In genomic region chr3:167671878-167672427, GRCh38 we compare ENCODE assay signal across 17 cellular contexts. TPM values are rescaled to one million over a fixed set of nuclear protein-coding genes. Genes with fewer than 3 reads are reported as not detected.
DNase-seq lines count a peak whose midpoint lies in the region; ATAC-seq and TF ChIP-seq lines count a peak whose summit lies in the region.
"Had no signal": no experiment of that assay in that cellular context is flagged by ENCODE, and none has a peak within 500 bp of the region (broad histone marks: within the 10 kb centered on the region; RNA-seq: fewer than 3 reads in every experiment).

No MANE protein-coding gene starts in this region.

- H2BK120ac ChIP-seq in mesendoderm (ENCODE audit: low read depth, low read length) = no peak overlapping the region

- no peak overlapping the region for H4K8ac ChIP-seq in mesendoderm (ENCODE audit: low read depth, low read length)

- no peak overlapping the region for H2AK5ac ChIP-seq in mesendoderm (ENCODE audit: low read length)

- no peaks in the 10 kb centered on the region for H3K79me1 ChIP-seq in mesendoderm (ENCODE audit: low read length)

- WGBS in heart left ventricle, 4 donors = 65 to 76% (median 72%) methylated on average over 4 of the region's 4 CpGs
- WGBS in mesendoderm (ENCODE audit: extremely low coverage, insufficient coverage, low lambda C conversion rate) = no CpG with 5 or more reads among the region's 4 CpGs

- ATAC-seq in heart left ventricle = peak in 3 of 4 donors; percentile 33 to 39 (median 34)
- ATAC-seq in foreskin keratinocyte = no peak
- no peak for ATAC-seq in GM21619 (IDR thresholded peaks at IDR 0.05; ENCODE audit: unreplicated experiment)
- ATAC-seq: GM12878, HCT116 had no signal

- no peak for TF ChIP-seq POLR2A in heart left ventricle (IDR thresholded peaks at IDR 0.05)

- H4K5ac ChIP-seq in mesendoderm (ENCODE audit: low read length) = no peak overlapping the region

- no peaks in the 10 kb centered on the region for H3K27me3 ChIP-seq in heart left ventricle
- H3K27me3 ChIP-seq in right atrium auricular region = no peaks in the 10 kb centered on the region
- H3K27me3 ChIP-seq in mesendoderm (ENCODE audit: insufficient read depth, low read length, poor library complexity) = no peaks in the 10 kb centered on the region
- no peaks in the 10 kb centered on the region for H3K27me3 ChIP-seq in foreskin keratinocyte
- H3K27me3 ChIP-seq: BLaER1 treated with 17β-estradiol and CSF1 and Interleukin-3, amounts not matched to agents 10 nM and 100 nM had no signal

- no peak overlapping the region for H3K4me2 ChIP-seq in mesendoderm (ENCODE audit: low read length)
- H3K4me2 ChIP-seq: BLaER1 treated with 17β-estradiol and CSF1 and Interleukin-3, amounts not matched to agents 10 nM and 100 nM had no signal

- H2BK15ac ChIP-seq in mesendoderm (replicated peaks; ENCODE audit: low read depth) = no peak overlapping the region

- H3K79me2 ChIP-seq in mesendoderm (ENCODE audit: control insufficient read depth, insufficient read depth, low read length) = no peaks in the 10 kb centered on the region

- H3K9me3 ChIP-seq in heart left ventricle (peaks cover 0 to 42% (median 17%) of the 10 kb centered on the region in 12 donors), right atrium auricular region (peaks cover 0 to 27% of the 10 kb centered on the region in 2 donors)

- H3K4ac ChIP-seq in mesendoderm (ENCODE audit: low read depth, low read length) = no peak overlapping the region

- H3K4me1 ChIP-seq in heart left ventricle = no peaks in the 10 kb centered on the region
- H3K4me1 ChIP-seq in right atrium auricular region = no peaks in the 10 kb centered on the region
- no peaks in the 10 kb centered on the region for H3K4me1 ChIP-seq in mesendoderm (ENCODE audit: control insufficient read depth, low read depth, low read length)
- no peaks in the 10 kb centered on the region for H3K4me1 ChIP-seq in foreskin keratinocyte
- H3K4me1 ChIP-seq: BLaER1 treated with 17β-estradiol and CSF1 and Interleukin-3, amounts not matched to agents 10 nM and 100 nM had no signal

- H3K4me3 ChIP-seq in heart left ventricle (no peak overlapping the region), right atrium auricular region (no peak overlapping the region), mesendoderm (ENCODE audit: low read length) (no peak overlapping the region)
- H3K4me3 ChIP-seq: BLaER1 treated with 17β-estradiol and CSF1 and Interleukin-3, amounts not matched to agents 10 nM and 100 nM; GM12878; GM23248 had no signal

- no peak overlapping the region for H3K56ac ChIP-seq in mesendoderm (ENCODE audit: low read length)

- H3K36me3 ChIP-seq in heart left ventricle (peaks cover 0 to 38% (median 20%) of the 10 kb centered on the region in 9 donors), right atrium auricular region (peaks cover 22% of the 10 kb centered on the region), mesendoderm (ENCODE audit: control insufficient read depth, insufficient read depth, low read length) (no peaks in the 10 kb centered on the region)

- DNase-seq in heart left ventricle (no peak), right atrium auricular region (ENCODE audit: low spot score) (no peak), dermis blood vessel endothelial cell (peak; percentile 66), mesendoderm (peak; percentile 63), foreskin keratinocyte (no peak), NCI-H2196 treated with DMSO at 0.1 percent for 48 hours (lab: John Stamatoyannopoulos, UW; ENCODE audit: unreplicated experiment) (no peak)
- DNase-seq: ACHN; Calu3; CD4-positive, CD25-positive, alpha-beta regulatory T cell; DMS79; GM23248 had no signal

- H3K27ac ChIP-seq in heart left ventricle (peak overlapping the region in 1 of 12 donors; percentile 55), right atrium auricular region (no peak overlapping the region), mesendoderm (ENCODE audit: low read depth, low read length) (peak overlapping the region; percentile 37), foreskin keratinocyte (no peak overlapping the region)
- H3K27ac ChIP-seq: BLaER1 treated with 17β-estradiol and CSF1 and Interleukin-3, amounts not matched to agents 10 nM and 100 nM; GM23248 had no signal

- no peak overlapping the region for H2BK5ac ChIP-seq in mesendoderm (ENCODE audit: low read length)

- TF ChIP-seq CTCF in heart left ventricle (IDR thresholded peaks at IDR 0.05) (no peak), right atrium auricular region (IDR thresholded peaks at IDR 0.05) (no peak), foreskin keratinocyte (conservative IDR thresholded peaks at IDR 0.05) (no peak)

- H3K23ac ChIP-seq in mesendoderm (ENCODE audit: low read length) = no peak overlapping the region

- intact Hi-C loops in heart left ventricle (cut with DNase I) = loop anchor here in 1 of 10 donors (5.0 kb wide), 1 partner anchor 280 kb away; no protein-coding TSS in a partner anchor

- H3K18ac ChIP-seq in mesendoderm (ENCODE audit: low read length) = no peak overlapping the region

- no peak overlapping the region for H3K9ac ChIP-seq in mesendoderm (ENCODE audit: low read length)
- H3K9ac ChIP-seq: BLaER1 treated with 17β-estradiol and CSF1 and Interleukin-3, amounts not matched to agents 10 nM and 100 nM; GM23248 had no signal

RNA-seq across cellular contexts. Expression of gene WDR49, which starts 18.2 kb away (rescaled TPM):
- total RNA-seq in heart left ventricle (1 to 10 TPM in 8 of 9 donors, under 1 TPM in 1; 0.86 to 8.7 (median 1.9) TPM), right atrium auricular region (10 to 100 TPM in 1 of 2 donors, 1 to 10 TPM in 1; 5.5 to 14.8 TPM), dermis blood vessel endothelial cell (0.09 and 0.51 TPM in 2 replicates), foreskin keratinocyte (not detected in 2 replicates)
- polyA plus RNA-seq in heart left ventricle (under 1 TPM; 0.03 to 0.23 TPM), foreskin keratinocyte (not detected in 2 replicates)
- 0.06 TPM for polyA plus RNA-seq in mesendoderm (2013, experiment 1 of 2)
- 0.13 TPM for polyA plus RNA-seq in mesendoderm (2013, experiment 2 of 2)
- total RNA-seq: G401, GM23248 had no signal
- polyA plus RNA-seq: CD4-positive, CD25-positive, alpha-beta regulatory T cell; GM23248; IgD-negative memory B cell had no signal

Comparison
In these comparisons a context has a peak if more than half of its experiments do, and no peak if none do; other contexts are left out.
1. ATAC-seq: peak in heart left ventricle (3 of 4); none in foreskin keratinocyte (single experiment) and GM21619 (single experiment).
2. DNase-seq: peak in dermis blood vessel endothelial cell (single experiment) and mesendoderm (single experiment); none in heart left ventricle (0 of 5), right atrium auricular region (single experiment), foreskin keratinocyte (0 of 2) and NCI-H2196 treated with DMSO at 0.1 percent for 48 hours (single experiment).